Comparison of ENCODE assay signal across 20 cellular contexts in genomic region chr4:150216725-150217124, GRCh38.
A peak's percentile ranks its signal among the peaks of the same experiment; 100 is the strongest.
DNase-seq lines count a peak whose midpoint lies in the region; ATAC-seq and TF ChIP-seq lines count a peak whose summit lies in the region.
"Had no signal": no experiment of that assay in that cellular context is flagged by ENCODE, and none has a peak within 500 bp of the region (broad histone marks: within the 10 kb centered on the region; RNA-seq: fewer than 3 reads in every experiment).

No MANE protein-coding gene starts in this region.

- no peak for TF ChIP-seq RAD21 in IMR-90 (IDR thresholded peaks at IDR 0.05; ENCODE audit: low read length)

- H3K23ac ChIP-seq in IMR-90 (ENCODE audit: low read depth, low read length): no peak overlapping the region

- H3K56ac ChIP-seq in IMR-90 (ENCODE audit: extremely low read depth, insufficient read depth, low read length): no peak overlapping the region

- H3K4me3 ChIP-seq in IMR-90 (ENCODE audit: insufficient read depth, low read depth, low read length) (no peak overlapping the region), gastrocnemius medialis (no peak overlapping the region)
- H3K4me3 ChIP-seq: ascending aorta, hepatocyte, left ventricle myocardium inferior, smooth muscle cell had no signal

- peaks cover 13% of the 10 kb centered on the region for H3K9me1 ChIP-seq in IMR-90 (ENCODE audit: insufficient read depth, low read length)

- peak overlapping the region; percentile 91 for H3K27ac Mint-ChIP-seq in mesothelial cell of epicardium
- H3K27ac Mint-ChIP-seq in endothelial cell (ENCODE audit: unreplicated experiment): no peak overlapping the region
- H3K27ac Mint-ChIP-seq in T-helper 2 cell treated with Interferon-gamma antibody and Interleukin-4, amounts not matched to agents 5 μg/mL and 100 μg/mL, for 36 hours: no peak overlapping the region
- H3K27ac Mint-ChIP-seq: activated naive CD4-positive, alpha-beta T cell treated with anti-CD3 and anti-CD28 coated beads, Interleukin-2, amount 50 U/mL, for 72 hours; activated T-helper 1 cell treated with anti-CD3 and anti-CD28 coated beads, Interleukin-12 subunit alpha, Interleukin-12 subunit beta, Interleukin-2, Interleukin-4 antibody, amounts not matched to agents 30 ng/mL and 10 ng/mL and 1 ng/mL, durations not matched to agents 14 hours and 24 hours and 36 hours; CD14-positive monocyte; nephron progenitor cell had no signal

- peak overlapping the region; percentile 72 for H2BK20ac ChIP-seq in IMR-90 (ENCODE audit: low read depth, low read length)

- H4K8ac ChIP-seq in IMR-90 (ENCODE audit: low read depth in 2 of 2, low read length in 2 of 2): peak overlapping the region in 1 of 2 experiments; percentile 56; a peak in 3 of 4 replicates

- TF ChIP-seq POLR2A in IMR-90 (IDR thresholded peaks at IDR 0.05; ENCODE audit: low read depth, low read length): no peak
- no peak for TF ChIP-seq POLR2A in gastrocnemius medialis (IDR thresholded peaks at IDR 0.05)

- H3K27ac ChIP-seq in IMR-90 (ENCODE audit: insufficient read depth, low read length) (no peak overlapping the region), cingulate gyrus (ENCODE audit: low read depth, low read length) (peak overlapping the region; percentile 11), gastrocnemius medialis (no peak overlapping the region)
- H3K27ac ChIP-seq: ascending aorta, hepatocyte, left ventricle myocardium inferior had no signal

- H4K20me1 ChIP-seq in IMR-90 (ENCODE audit: insufficient read depth, low read length): no peaks in the 10 kb centered on the region

- peaks cover 15% of the 10 kb centered on the region for H3K36me3 Mint-ChIP-seq in mesothelial cell of epicardium
- no peaks in the 10 kb centered on the region for H3K36me3 Mint-ChIP-seq in endothelial cell (ENCODE audit: low read depth, unreplicated experiment)
- H3K36me3 Mint-ChIP-seq in T-helper 2 cell treated with Interferon-gamma antibody and Interleukin-4, amounts not matched to agents 5 μg/mL and 100 μg/mL, for 36 hours (ENCODE audit: low read depth): no peaks in the 10 kb centered on the region
- H3K36me3 Mint-ChIP-seq: activated naive CD4-positive, alpha-beta T cell treated with anti-CD3 and anti-CD28 coated beads, Interleukin-2, amount 50 U/mL, for 72 hours; CD14-positive monocyte had no signal

- peaks cover 8% of the 10 kb centered on the region for H3K4me1 ChIP-seq in IMR-90 (ENCODE audit: control insufficient read depth, insufficient read depth, low read length)
- no peaks in the 10 kb centered on the region for H3K4me1 ChIP-seq in gastrocnemius medialis

- DNase-seq in IMR-90 (no peak), mesothelial cell of epicardium (ENCODE audit: low spot score in 2 of 2, unreplicated experiment in 2 of 2) (no peak), sciatic nerve (ENCODE audit: low spot score) (no peak), endothelial cell (ENCODE audit: low spot score) (no peak), gastrocnemius medialis (no peak)
- DNase-seq in T-helper 2 cell treated with Interferon-gamma antibody and Interleukin-4, amounts not matched to agents 5 μg/mL and 100 μg/mL, for 36 hours (ENCODE audit: low spot score): no peak
- DNase-seq: activated CD4-positive, alpha-beta T cell treated with anti-CD3 and anti-CD28 coated beads, Interleukin-2, amount 50 U/mL, for 1 hour; central memory CD4-positive, alpha-beta T cell; H7; left ventricle myocardium inferior; NCI-H1048; nephron progenitor cell; stimulated activated CD4-positive, alpha-beta T cell treated with anti-CD3 and anti-CD28 coated beads, Interleukin-2, amount 100 ng/mL, for 24 hours had no signal

- no peaks in the 10 kb centered on the region for H3K27me3 Mint-ChIP-seq in mesothelial cell of epicardium (ENCODE audit: low read depth)
- H3K27me3 Mint-ChIP-seq in endothelial cell (ENCODE audit: unreplicated experiment): peaks cover 1% of the 10 kb centered on the region
- peaks cover 5% of the 10 kb centered on the region for H3K27me3 Mint-ChIP-seq in T-helper 2 cell treated with Interferon-gamma antibody and Interleukin-4, amounts not matched to agents 5 μg/mL and 100 μg/mL, for 36 hours (ENCODE audit: low read depth)

- no peaks in the 10 kb centered on the region for H3K27me3 ChIP-seq in IMR-90 (ENCODE audit: control insufficient read depth, insufficient read depth, low read length)
- H3K27me3 ChIP-seq in gastrocnemius medialis: no peaks in the 10 kb centered on the region
- H3K27me3 ChIP-seq: ascending aorta, hepatocyte had no signal

- H2AK9ac ChIP-seq in IMR-90 (replicated peaks; ENCODE audit: low read depth, low read length, poor library complexity): no peak overlapping the region

- peak overlapping the region; percentile 60; the same call in 1 of the 2 replicates for H3K14ac ChIP-seq in IMR-90 (replicated peaks; ENCODE audit: low read depth, low read length)

- whole genome bisulfite sequencing in IMR-90 (ENCODE audit: extremely low coverage in 2 of 2, insufficient read length in 1 of 2), 2 experiments: 100% methylated on average over 1 of the region's 5 CpGs; no CpG with 5 or more reads in 1 of the 2 experiments

- no TSS peak for BruUV-seq in IMR-90 (replicated peaks; lab: Mats Ljungman, UMichigan)

- POLR2A ChIA-PET in IMR-90 (lab: Charles Lee; ENCODE audit: unreplicated experiment): no interaction called here

- H3K79me1 ChIP-seq in IMR-90 (ENCODE audit: low read depth in 1 of 2, low read length in 2 of 2): peaks cover 23 to 32% of the 10 kb centered on the region in 2 experiments

- H3K18ac ChIP-seq in IMR-90 (ENCODE audit: low read depth, low read length): peak overlapping the region; percentile 33; the same call in 1 of the 2 replicates

- H3K36me3 ChIP-seq in IMR-90 (ENCODE audit: control insufficient read depth, insufficient read depth, low read length): no peaks in the 10 kb centered on the region
- no peaks in the 10 kb centered on the region for H3K36me3 ChIP-seq in gastrocnemius medialis
- H3K36me3 ChIP-seq: ascending aorta, left ventricle myocardium inferior had no signal

- peaks cover 49% of the 10 kb centered on the region for H3K4me1 Mint-ChIP-seq in mesothelial cell of epicardium
- H3K4me1 Mint-ChIP-seq in endothelial cell (ENCODE audit: unreplicated experiment): peaks cover 6% of the 10 kb centered on the region
- no peaks in the 10 kb centered on the region for H3K4me1 Mint-ChIP-seq in T-helper 2 cell treated with Interferon-gamma antibody and Interleukin-4, amounts not matched to agents 5 μg/mL and 100 μg/mL, for 36 hours (ENCODE audit: low read depth)
- H3K4me1 Mint-ChIP-seq: CD14-positive monocyte had no signal

- ATAC-seq in IMR-90 (ENCODE audit: low read depth) (no peak), sciatic nerve (peak; percentile 60), gastrocnemius medialis (no peak)
- ATAC-seq: activated naive CD4-positive, alpha-beta T cell treated with anti-CD3 and anti-CD28 coated beads, Interleukin-2, amount 50 U/mL, for 72 hours had no signal

- H2BK120ac ChIP-seq in IMR-90 (ENCODE audit: low read depth, low read length): peak overlapping the region; percentile 57; the same call in 1 of the 2 replicates

- no peak overlapping the region for H2AFZ ChIP-seq in IMR-90 (replicated peaks; ENCODE audit: low read length, poor library complexity)
- H2AFZ ChIP-seq: hepatocyte had no signal

- peak overlapping the region; percentile 67; the same call in 1 of the 2 replicates for H4K5ac ChIP-seq in IMR-90 (ENCODE audit: low read depth, low read length)

- H3K4ac ChIP-seq in IMR-90 (ENCODE audit: low read depth, low read length): peak overlapping the region; percentile 60

- dilution Hi-C loops in IMR-90 (cut with HindIII; ENCODE audit: low sequenced_read_pairs, unreplicated experiment): no loop called here

- CTCF ChIA-PET in IMR-90 (lab: Yijun Ruan, JAX): interaction anchor here (0.6 to 1.8 kb wide), 10 partner anchors 13 to 238 kb away, joined by 3 to 16 read pairs (median 3); no protein-coding TSS in a partner anchor

- H2BK5ac ChIP-seq in IMR-90 (ENCODE audit: low read depth, low read length, poor library complexity, severe bottlenecking): peak overlapping the region; percentile 64

- TF ChIP-seq CTCF in IMR-90 (conservative IDR thresholded peaks at IDR 0.05; ENCODE audit: low read depth, low read length) (no peak), mesothelial cell of epicardium (IDR thresholded peaks at IDR 0.05; ENCODE audit: unreplicated experiment) (no peak), endothelial cell (IDR thresholded peaks at IDR 0.05; ENCODE audit: unreplicated experiment) (no peak), gastrocnemius medialis (IDR thresholded peaks at IDR 0.05 in 4 of 5, conservative IDR thresholded peaks at IDR 0.05 in 1 of 5) (no peak)

- H3K9me3 Mint-ChIP-seq in mesothelial cell of epicardium: no peaks in the 10 kb centered on the region
- no peaks in the 10 kb centered on the region for H3K9me3 Mint-ChIP-seq in endothelial cell (ENCODE audit: unreplicated experiment)
- no peaks in the 10 kb centered on the region for H3K9me3 Mint-ChIP-seq in T-helper 2 cell treated with Interferon-gamma antibody and Interleukin-4, amounts not matched to agents 5 μg/mL and 100 μg/mL, for 36 hours
- H3K9me3 Mint-ChIP-seq: activated naive CD4-positive, alpha-beta T cell treated with anti-CD3 and anti-CD28 coated beads, Interleukin-2, amount 50 U/mL, for 72 hours; activated T-helper 1 cell treated with anti-CD3 and anti-CD28 coated beads, Interleukin-12 subunit alpha, Interleukin-12 subunit beta, Interleukin-2, Interleukin-4 antibody, amounts not matched to agents 30 ng/mL and 10 ng/mL and 1 ng/mL, durations not matched to agents 14 hours and 24 hours and 36 hours; CD14-positive monocyte; nephron progenitor cell had no signal

- intact Hi-C loops in IMR-90 (cut with micrococcal nuclease) (loop anchor here (2.0 kb wide), 1 partner anchor 218 kb away; no protein-coding TSS in a partner anchor), sciatic nerve (cut with DNase I) (no loop called here), gastrocnemius medialis (cut with DNase I; ENCODE audit: low total_unique reads) (no loop called here)

- in situ Hi-C loops in IMR-90 (cut with MboI; ENCODE audit: low sequenced_read_pairs): loop anchor here (10.0 kb wide), 1 partner anchor 202 kb away; no protein-coding TSS in a partner anchor
- in situ Hi-C loops in gastrocnemius medialis (cut with MboI; ENCODE audit: low sequenced_read_pairs in 4 of 4): loop anchor here (10.0 to 25.0 kb wide), 2 partner anchors 204 to 212 kb away; no protein-coding TSS in a partner anchor

- 0 out of 3 replicates have a peak overlapping the region, but pooled peaks have one; percentile 47 for H2BK15ac ChIP-seq in IMR-90 (ENCODE audit: low read depth, low read length)

- no peak overlapping the region; the same call in 1 of the 2 replicates for H4K91ac ChIP-seq in IMR-90 (ENCODE audit: insufficient read depth, low read depth, low read length)

- H3K9me3 ChIP-seq in IMR-90 (ENCODE audit: control insufficient read depth, insufficient read depth, low read length) (no peaks in the 10 kb centered on the region), gastrocnemius medialis (no peaks in the 10 kb centered on the region)
- H3K9me3 ChIP-seq: ascending aorta, left ventricle myocardium inferior had no signal

- peak overlapping the region; percentile 14; the same call in 1 of the 2 replicates for H2AK5ac ChIP-seq in IMR-90 (ENCODE audit: low read depth, low read length)

- no peak overlapping the region for H3K4me3 Mint-ChIP-seq in mesothelial cell of epicardium
- H3K4me3 Mint-ChIP-seq in endothelial cell (ENCODE audit: unreplicated experiment): no peak overlapping the region
- no peak overlapping the region for H3K4me3 Mint-ChIP-seq in T-helper 2 cell treated with Interferon-gamma antibody and Interleukin-4, amounts not matched to agents 5 μg/mL and 100 μg/mL, for 36 hours
- H3K4me3 Mint-ChIP-seq: activated T-helper 1 cell treated with anti-CD3 and anti-CD28 coated beads, Interleukin-12 subunit alpha, Interleukin-12 subunit beta, Interleukin-2, Interleukin-4 antibody, amounts not matched to agents 30 ng/mL and 10 ng/mL and 1 ng/mL, durations not matched to agents 14 hours and 24 hours and 36 hours; CD14-positive monocyte; nephron progenitor cell had no signal

- H3K9ac ChIP-seq in IMR-90 (ENCODE audit: low read depth, low read length): no peak overlapping the region

- H3K4me2 ChIP-seq in IMR-90 (ENCODE audit: low read depth, low read length): no peak overlapping the region
- H3K4me2 ChIP-seq: smooth muscle cell had no signal
